ENCODE assay signal across 7 cellular contexts in the genomic region with DNA sequence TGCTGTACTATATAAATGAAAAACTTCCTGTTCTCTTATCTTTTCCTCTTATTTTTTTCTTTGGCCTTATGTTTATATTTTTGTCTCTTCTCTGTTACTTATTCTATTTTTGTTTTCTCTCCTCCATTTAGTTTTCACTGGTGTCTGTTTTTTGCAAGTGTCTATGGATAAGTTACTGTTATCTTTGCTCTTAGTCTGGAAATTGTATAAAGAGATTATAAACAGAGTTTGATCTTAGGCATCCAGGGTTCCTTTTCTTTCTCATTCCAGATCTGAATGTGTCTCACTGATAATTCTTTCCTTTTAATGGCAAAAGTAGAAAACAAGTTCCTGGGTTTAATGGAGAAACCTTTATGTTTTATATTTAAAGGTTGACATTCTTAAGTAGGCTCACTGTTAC.
"Had no signal": no experiment of that assay in that cellular context is flagged by ENCODE, and none has a peak within 500 bp of the region (broad histone marks: within the 10 kb centered on the region; RNA-seq: fewer than 3 reads in every experiment).

No MANE protein-coding gene starts in this region.

- H3K4me3 ChIP-seq: GM23248, HAP-1 had no signal

- H3K27ac Mint-ChIP-seq: HFFc6 had no signal

- ATAC-seq: HCT116 had no signal

- H3K27ac ChIP-seq: GM23248 had no signal

- H3K4me1 ChIP-seq: HAP-1 had no signal

- H3K4me3 Mint-ChIP-seq: HFFc6 had no signal

- DNase-seq: GM23248, GOT3, H7, HFFc6, IMR-90 had no signal
